In the genomic region with DNA sequence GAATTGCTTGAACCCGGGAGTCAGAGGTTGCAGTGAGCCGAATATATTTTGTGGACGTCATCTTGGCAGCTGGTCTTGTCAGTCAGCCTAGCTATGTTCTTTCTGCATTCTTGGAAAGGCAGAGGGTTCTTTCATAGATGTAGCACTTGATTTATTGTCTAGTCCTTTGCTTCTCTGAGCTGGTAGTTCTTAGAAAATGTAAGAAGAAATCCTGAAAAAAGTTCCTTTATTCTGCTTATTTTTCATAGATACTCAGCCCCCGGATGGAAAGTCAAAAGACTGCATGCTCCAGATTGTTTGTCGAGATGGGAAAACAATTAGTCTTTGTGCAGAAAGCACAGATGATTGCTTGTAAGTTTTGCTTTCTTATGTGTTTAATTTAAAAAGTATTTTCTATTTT, we compare ENCODE assay signal across 17 cellular contexts. TPM values are rescaled to one million over a fixed set of nuclear protein-coding genes. Genes with fewer than 3 reads are reported as not detected.
DNase-seq lines count a peak whose midpoint lies in the region; ATAC-seq and TF ChIP-seq lines count a peak whose summit lies in the region.
"Had no signal": no experiment of that assay in that cellular context is flagged by ENCODE, and none has a peak within 500 bp of the region (broad histone marks: within the 10 kb centered on the region; RNA-seq: fewer than 3 reads in every experiment).

No MANE protein-coding gene starts in this region.

- DNase-seq in LHCN-M2 (ENCODE audit: low read depth) (peak; percentile 83), dorsolateral prefrontal cortex (no peak), myocyte (ENCODE audit: low read depth) (peak; percentile 94), gastrocnemius medialis (peak in 1 of 2 donors; percentile 48), DMS153 (lab: John Stamatoyannopoulos, UW) (no peak), ACHN (no peak), SIG-M5 (lab: John Stamatoyannopoulos, UW) (no peak)
- DNase-seq in natural killer cell treated with Interleukin-12 subunit alpha and Interleukin-12 subunit beta and Interleukin-15 and Interleukin-18, amount 100 ng/mL, for 72 hours (ENCODE audit: low spot score) = no peak
- DNase-seq: CD4-positive, alpha-beta T cell; NCI-H1105; NCI-H2081; NCI-H2171 treated with DMSO at 0.1 percent for 48 hours; NCI-H446 had no signal

- peak; percentile 22 to 59 for ATAC-seq in gastrocnemius medialis
- no peak for ATAC-seq in natural killer cell treated with Interleukin-12 subunit alpha and Interleukin-12 subunit beta and Interleukin-15 and Interleukin-18, amount 100 ng/mL, for 72 hours
- ATAC-seq: GM12878, K562, Right ventricle myocardium inferior had no signal

- no peak for TF ChIP-seq POLR2A in gastrocnemius medialis (IDR thresholded peaks at IDR 0.05)

- H3K27me3 ChIP-seq in dorsolateral prefrontal cortex = no peaks in the 10 kb centered on the region
- no peaks in the 10 kb centered on the region for H3K27me3 ChIP-seq in gastrocnemius medialis
- H3K27me3 ChIP-seq: Peyer's patch had no signal

- no peaks in the 10 kb centered on the region for H3K27me3 Mint-ChIP-seq in natural killer cell treated with Interleukin-12 subunit alpha and Interleukin-12 subunit beta and Interleukin-15 and Interleukin-18, amount 100 ng/mL, for 72 hours
- H3K27me3 Mint-ChIP-seq: CD4-positive, alpha-beta T cell had no signal

- no peak overlapping the region for H3K27ac Mint-ChIP-seq in natural killer cell treated with Interleukin-12 subunit alpha and Interleukin-12 subunit beta and Interleukin-15 and Interleukin-18, amount 100 ng/mL, for 72 hours
- H3K27ac Mint-ChIP-seq: CD4-positive, alpha-beta T cell had no signal

- no peaks in the 10 kb centered on the region for H3K9me3 Mint-ChIP-seq in natural killer cell treated with Interleukin-12 subunit alpha and Interleukin-12 subunit beta and Interleukin-15 and Interleukin-18, amount 100 ng/mL, for 72 hours
- H3K9me3 Mint-ChIP-seq: CD4-positive, alpha-beta T cell had no signal

- peaks cover 16 to 20% of the 10 kb centered on the region in 2 donors for H3K4me1 Mint-ChIP-seq in natural killer cell treated with Interleukin-12 subunit alpha and Interleukin-12 subunit beta and Interleukin-15 and Interleukin-18, amount 100 ng/mL, for 72 hours (ENCODE audit: low read depth in 2 of 2)

- TF ChIP-seq CTCF in dorsolateral prefrontal cortex (IDR thresholded peaks at IDR 0.05 in 54 of 56, conservative IDR thresholded peaks at IDR 0.05 in 2 of 56; ENCODE audit: low read depth in 1 of 56, partially characterized antibody in 56 of 56) = no peak
- TF ChIP-seq CTCF in gastrocnemius medialis (IDR thresholded peaks at IDR 0.05 in 4 of 5, conservative IDR thresholded peaks at IDR 0.05 in 1 of 5) = no peak

- peaks cover 30% of the 10 kb centered on the region for H3K36me3 Mint-ChIP-seq in natural killer cell treated with Interleukin-12 subunit alpha and Interleukin-12 subunit beta and Interleukin-15 and Interleukin-18, amount 100 ng/mL, for 72 hours

- peak overlapping the region in 56 of 59 donors; percentile 0 to 93 (median 74) for H3K27ac ChIP-seq in dorsolateral prefrontal cortex
- H3K27ac ChIP-seq in gastrocnemius medialis = peak overlapping the region in 3 of 4 donors; percentile 82 to 90 (median 86)
- H3K27ac ChIP-seq: Peyer's patch had no signal

- H3K9me3 ChIP-seq in gastrocnemius medialis = no peaks in the 10 kb centered on the region
- H3K9me3 ChIP-seq: Peyer's patch had no signal

- H3K4me1 ChIP-seq in gastrocnemius medialis = peaks cover 32 to 36% of the 10 kb centered on the region in 2 donors
- H3K4me1 ChIP-seq: Peyer's patch had no signal

- no peak overlapping the region for H3K4me3 Mint-ChIP-seq in natural killer cell treated with Interleukin-12 subunit alpha and Interleukin-12 subunit beta and Interleukin-15 and Interleukin-18, amount 100 ng/mL, for 72 hours
- H3K4me3 Mint-ChIP-seq: CD4-positive, alpha-beta T cell had no signal

- H3K4me3 ChIP-seq in dorsolateral prefrontal cortex (peak overlapping the region in 18 of 59 donors; percentile 1 to 42 (median 20)), gastrocnemius medialis (no peak overlapping the region)
- H3K4me3 ChIP-seq: GM12878, K562, Peyer's patch had no signal

- H3K36me3 ChIP-seq in gastrocnemius medialis = peaks cover 0 to 44% of the 10 kb centered on the region in 2 donors

- intact Hi-C loops in dorsolateral prefrontal cortex (cut with DNase I) = loop anchor here in 1 of 2 donors (2.0 kb wide), 1 partner anchor 22 kb away; the partner anchor contains the start of gene PLEKHB2
- intact Hi-C loops in gastrocnemius medialis (cut with DNase I; ENCODE audit: low total_unique reads) = loop anchor here (2.0 kb wide), 1 partner anchor 66 kb away; no protein-coding TSS in a partner anchor

- in situ Hi-C loops in gastrocnemius medialis (cut with MboI; ENCODE audit: low sequenced_read_pairs in 4 of 4) (no loop called here), ACHN (cut with HindIII; ENCODE audit: low pct_ligation_motif_present, low pct_unique_long_range_greater_than_20kb, low sequenced_read_pairs) (no loop called here)

RNA-seq across cellular contexts. Expression of gene PLEKHB2, which starts 21.3 kb away (rescaled TPM):
- total RNA-seq in LHCN-M2 (2014; rRNA removed) (134 and 140 TPM in 2 replicates), dorsolateral prefrontal cortex (100 to 1,000 TPM in 101 of 120 experiments, 10 to 100 TPM in 19; 67.0 to 178 (median 121) TPM), myocyte (82.0 and 88.6 TPM in 2 replicates), gastrocnemius medialis (100 to 1,000 TPM in 1 of 4 donors, 10 to 100 TPM in 3; 24.0 to 105 (median 68.3) TPM)
- polyA plus RNA-seq in LHCN-M2 (2012) = 89.3 TPM
- 70.5 TPM for polyA plus RNA-seq in myocyte (2012)
- total RNA-seq in natural killer cell treated with Interleukin-12 subunit alpha and Interleukin-12 subunit beta and Interleukin-15 and Interleukin-18, amount 100 ng/mL, for 72 hours = 10 to 100 TPM; 58.9 to 61.8 TPM

RNA-seq across cellular contexts. Expression of gene FAM168B, which starts 33.2 kb away (rescaled TPM):
- total RNA-seq in LHCN-M2 (2014; rRNA removed) (108 and 124 TPM in 2 replicates), dorsolateral prefrontal cortex (100 to 1,000 TPM; 119 to 220 (median 170) TPM), myocyte (168 and 184 TPM in 2 replicates), gastrocnemius medialis (100 to 1,000 TPM; 147 to 172 (median 157) TPM)
- polyA plus RNA-seq in LHCN-M2 (2012) = 48.7 TPM
- polyA plus RNA-seq in myocyte (2012) = 77.5 TPM
- total RNA-seq in natural killer cell treated with Interleukin-12 subunit alpha and Interleukin-12 subunit beta and Interleukin-15 and Interleukin-18, amount 100 ng/mL, for 72 hours = 10 to 100 TPM; 69.8 to 82.6 TPM

Comparison
In these comparisons a context has a peak if more than half of its experiments do, and no peak if none do; other contexts are left out.
1. DNase-seq: peak in LHCN-M2 (single experiment) and myocyte (single experiment); none in dorsolateral prefrontal cortex (0 of 10), DMS153 (single experiment), natural killer cell treated with Interleukin-12 subunit alpha and Interleukin-12 subunit beta and Interleukin-15 and Interleukin-18, amount 100 ng/mL, for 72 hours (single experiment), ACHN (single experiment) and SIG-M5 (single experiment).
2. ATAC-seq: peak in gastrocnemius medialis (2 of 2); none in natural killer cell treated with Interleukin-12 subunit alpha and Interleukin-12 subunit beta and Interleukin-15 and Interleukin-18, amount 100 ng/mL, for 72 hours (0 of 2).